ENCODE assay signal across 8 cellular contexts in genomic region chr13:108220042-108220441, GRCh38. TPM values are rescaled to one million over a fixed set of nuclear protein-coding genes. Genes with fewer than 3 reads are reported as not detected.
DNase-seq lines count a peak whose midpoint lies in the region; ATAC-seq and TF ChIP-seq lines count a peak whose summit lies in the region.

No MANE protein-coding gene starts in this region.

- no peak for TF ChIP-seq CTCF in MCF 10A (IDR thresholded peaks at IDR 0.05; ENCODE audit: unreplicated experiment)
- no peak for TF ChIP-seq CTCF in breast epithelium (IDR thresholded peaks at IDR 0.05)

- BruUV-seq in MCF 10A (replicated peaks; lab: Mats Ljungman, UMichigan), result no TSS peak

- peak overlapping the region in 1 of 3 donors; percentile 16 for H3K4me3 ChIP-seq in breast epithelium

- H3K9me3 ChIP-seq in breast epithelium, result no peaks in the 10 kb centered on the region

- POLR2A ChIA-PET in MCF 10A (lab: Yijun Ruan, JAX), result interaction anchor here (0.6 to 1.4 kb wide), 3 partner anchors 9 to 603 kb away, joined by 3 read pairs; no protein-coding TSS in a partner anchor

- peaks cover 14% of the 10 kb centered on the region for H3K4me1 Mint-ChIP-seq in MCF 10A (ENCODE audit: insufficient read depth, unreplicated experiment)
- H3K4me1 Mint-ChIP-seq in stimulated activated naive CD8-positive, alpha-beta T cell treated with anti-CD3 and anti-CD28 coated beads, Interleukin-15, amount 100 ng/mL, for 72 hours, result peaks cover 48% of the 10 kb centered on the region

- peak overlapping the region; percentile 97 for H3K4me3 Mint-ChIP-seq in MCF 10A (ENCODE audit: unreplicated experiment)
- H3K4me3 Mint-ChIP-seq in stimulated activated naive CD8-positive, alpha-beta T cell treated with anti-CD3 and anti-CD28 coated beads, Interleukin-15, amount 100 ng/mL, for 72 hours, result peak overlapping the region; percentile 89 to 94

- no peaks in the 10 kb centered on the region for H3K27me3 Mint-ChIP-seq in MCF 10A (ENCODE audit: insufficient read depth, unreplicated experiment)
- no peaks in the 10 kb centered on the region for H3K27me3 Mint-ChIP-seq in stimulated activated naive CD8-positive, alpha-beta T cell treated with anti-CD3 and anti-CD28 coated beads, Interleukin-15, amount 100 ng/mL, for 72 hours

- CTCF ChIA-PET in MCF 10A (lab: Yijun Ruan, JAX), result interaction anchor here (0.5 to 1.5 kb wide), 6 partner anchors 9 to 167 kb away, joined by 3 to 5 read pairs (median 4); no protein-coding TSS in a partner anchor

- ATAC-seq in esophagus mucosa, result peak; percentile 19
- ATAC-seq in stimulated activated naive CD8-positive, alpha-beta T cell treated with anti-CD3 and anti-CD28 coated beads, Interleukin-15, amount 100 ng/mL, for 72 hours, result no peak
- no peak for ATAC-seq in HG03469 (IDR thresholded peaks at IDR 0.05; ENCODE audit: unreplicated experiment)
- no peak for ATAC-seq in HG02981 (IDR thresholded peaks at IDR 0.05; ENCODE audit: unreplicated experiment)

- H3K36me3 Mint-ChIP-seq in MCF 10A (ENCODE audit: insufficient read depth, unreplicated experiment), result no peaks in the 10 kb centered on the region

- no peak overlapping the region for H3K27ac ChIP-seq in breast epithelium

- no peak for TF ChIP-seq POLR2A in breast epithelium (IDR thresholded peaks at IDR 0.05)

- DNase-seq in MCF 10A (ENCODE audit: unreplicated experiment), result peak; percentile 74
- DNase-seq in breast epithelium (ENCODE audit: low spot score in 2 of 2), result no peak
- DNase-seq in OCI-M1 (lab: John Stamatoyannopoulos, UW), result peak; percentile 39
- no peak for DNase-seq in stimulated activated naive CD8-positive, alpha-beta T cell treated with anti-CD3 and anti-CD28 coated beads, Interleukin-15, amount 100 ng/mL, for 72 hours
- no peak for DNase-seq in T1000 (lab: John Stamatoyannopoulos, UW)

- H3K27ac Mint-ChIP-seq in MCF 10A (ENCODE audit: low read depth, unreplicated experiment), result peak overlapping the region; percentile 11
- H3K27ac Mint-ChIP-seq in stimulated activated naive CD8-positive, alpha-beta T cell treated with anti-CD3 and anti-CD28 coated beads, Interleukin-15, amount 100 ng/mL, for 72 hours, result peak overlapping the region in 1 of 2 donors; percentile 33

- no peaks in the 10 kb centered on the region for H3K27me3 ChIP-seq in breast epithelium

- H3K9me3 Mint-ChIP-seq in MCF 10A (ENCODE audit: unreplicated experiment), result no peaks in the 10 kb centered on the region
- H3K9me3 Mint-ChIP-seq in stimulated activated naive CD8-positive, alpha-beta T cell treated with anti-CD3 and anti-CD28 coated beads, Interleukin-15, amount 100 ng/mL, for 72 hours, result no peaks in the 10 kb centered on the region

- intact Hi-C loops in MCF 10A (cut with micrococcal nuclease) (no loop called here), breast epithelium (cut with DNase I; ENCODE audit: low total_unique reads) (no loop called here)

- no peaks in the 10 kb centered on the region for H3K36me3 ChIP-seq in breast epithelium

- peaks cover 0 to 4% of the 10 kb centered on the region in 2 donors for H3K4me1 ChIP-seq in breast epithelium

RNA-seq across cellular contexts. Expression of gene ABHD13, which starts 1.9 kb away (rescaled TPM):
- total RNA-seq in MCF 10A (2022), result 6.2 and 6.6 TPM in 2 replicates
- total RNA-seq in breast epithelium, result 10 to 100 TPM in 2 of 3 donors, 1 to 10 TPM in 1; 9.9 to 20.5 (median 14.4) TPM
- total RNA-seq in esophagus mucosa, result 3.1 TPM

RNA-seq across cellular contexts. Expression of gene LIG4, which starts 4.7 kb away (rescaled TPM):
- 17.7 and 18.2 TPM in 2 replicates for total RNA-seq in MCF 10A (2022)
- total RNA-seq in breast epithelium, result 10 to 100 TPM; 10.1 to 11.1 (median 10.1) TPM
- 4.6 TPM for total RNA-seq in esophagus mucosa

RNA-seq across cellular contexts. Expression of gene TNFSF13B, which starts 49.5 kb away (rescaled TPM):
- total RNA-seq in MCF 10A (2022) (2.5 and 3.3 TPM in 2 replicates), breast epithelium (1 to 10 TPM; 3.2 to 4.5 (median 3.9) TPM), esophagus mucosa (2.0 TPM)

Comparison
In these comparisons a context has a peak if more than half of its experiments do, and no peak if none do; other contexts are left out.
1. DNase-seq: peak in MCF 10A (single experiment) and OCI-M1 (single experiment); none in breast epithelium (0 of 2), stimulated activated naive CD8-positive, alpha-beta T cell treated with anti-CD3 and anti-CD28 coated beads, Interleukin-15, amount 100 ng/mL, for 72 hours (0 of 2) and T1000 (single experiment).